Comparison of ENCODE assay signal across 19 cellular contexts in the genomic region with DNA sequence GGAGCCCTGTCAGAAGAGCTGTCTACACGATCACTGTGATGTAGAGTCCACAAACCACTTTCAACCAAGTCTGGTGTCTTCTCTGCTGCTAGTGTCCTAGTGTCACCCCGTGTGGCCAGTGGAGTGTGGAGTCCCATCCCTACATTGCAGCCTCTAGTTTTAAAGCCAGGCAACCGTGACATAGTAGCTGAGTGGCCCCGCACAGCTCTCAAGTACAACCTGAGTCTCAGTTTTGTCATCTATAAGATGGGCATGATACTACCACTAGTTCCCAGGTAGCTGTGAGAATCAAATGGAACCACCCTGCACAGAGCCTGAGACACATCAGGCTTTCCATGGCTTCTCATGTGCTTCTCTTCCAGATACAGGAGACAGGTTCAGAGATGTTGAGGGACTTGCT.
"Had no signal": no experiment of that assay in that cellular context is flagged by ENCODE, and none has a peak within 500 bp of the region (broad histone marks: within the 10 kb centered on the region; RNA-seq: fewer than 3 reads in every experiment).

No MANE protein-coding gene starts in this region.

- H3K9me3 ChIP-seq: heart right ventricle, ovary, right atrium auricular region, testis, tibial nerve, upper lobe of right lung, vagina had no signal

- H3K36me3 ChIP-seq: heart right ventricle, ovary, right atrium auricular region, tibial nerve, upper lobe of right lung, vagina had no signal

- H3K27ac ChIP-seq: heart right ventricle, ovary, right atrium auricular region, testis, tibial nerve, upper lobe of right lung, vagina had no signal

- H3K27me3 ChIP-seq: ovary, right atrium auricular region, testis, tibial nerve, upper lobe of right lung, vagina had no signal

- DNase-seq: effector memory CD4-positive, alpha-beta T cell; heart right ventricle; hypothalamus; mammary epithelial cell; naive thymus-derived CD4-positive, alpha-beta T cell; nephron progenitor cell; small intestine; stimulated activated CD4-positive, alpha-beta T cell treated with anti-CD3 and anti-CD28 coated beads, Interleukin-12 subunit alpha, Interleukin-12 subunit beta, amount 100 ng/mL, for 4 hours; stimulated activated CD8-positive, alpha-beta memory T cell treated with anti-CD3 and anti-CD28 coated beads, Interleukin-4, amount 100 ng/mL, for 48 hours; stimulated activated naive CD8-positive, alpha-beta T cell treated with anti-CD3 and anti-CD28 coated beads, Interleukin-15, amount 100 ng/mL, for 72 hours; upper lobe of right lung had no signal

- H3K4me3 ChIP-seq: heart right ventricle, ovary, right atrium auricular region, testis, tibial nerve, upper lobe of right lung, vagina had no signal

- ATAC-seq: esophagus mucosa; heart right ventricle; left lobe of liver; naive thymus-derived CD4-positive, alpha-beta T cell; stimulated activated memory B cell treated with anti-CD40 and anti-IgM and Interleukin-4, amounts not matched to agents 10 μg/mL and 1 μg/mL and 100 μg/mL, for 72 hours; stimulated activated naive CD8-positive, alpha-beta T cell treated with anti-CD3 and anti-CD28 coated beads, Interleukin-15, amount 100 ng/mL, for 72 hours; upper lobe of right lung had no signal

- H3K4me1 ChIP-seq: heart right ventricle, right atrium auricular region, testis, tibial nerve, upper lobe of right lung, vagina had no signal
